In genomic region chr5:64518784-64519183, GRCh38 we compare ENCODE assay signal across 14 cellular contexts.
A peak's percentile ranks its signal among the peaks of the same experiment; 100 is the strongest.
DNase-seq lines count a peak whose midpoint lies in the region; ATAC-seq lines count a peak whose summit lies in the region.
"Had no signal": no experiment of that assay in that cellular context is flagged by ENCODE, and none has a peak within 500 bp of the region (broad histone marks: within the 10 kb centered on the region; RNA-seq: fewer than 3 reads in every experiment).

No MANE protein-coding gene starts in this region.

- H3K9me3 Mint-ChIP-seq in activated naive CD8-positive, alpha-beta T cell treated with anti-CD3 and anti-CD28 coated beads, Interleukin-2, amount 50 U/mL, for 24 hours: no peaks in the 10 kb centered on the region
- H3K9me3 Mint-ChIP-seq: HFFc6 had no signal

- ATAC-seq in GM18870 (IDR thresholded peaks at IDR 0.05; ENCODE audit: unreplicated experiment) (peak; percentile 93), GM21529 (IDR thresholded peaks at IDR 0.05; ENCODE audit: unreplicated experiment) (peak; percentile 91), HG03039 (IDR thresholded peaks at IDR 0.05; ENCODE audit: unreplicated experiment) (peak; percentile 95), HG03097 (IDR thresholded peaks at IDR 0.05; ENCODE audit: low FRiP score, unreplicated experiment) (no peak)
- no peak for ATAC-seq in activated naive CD8-positive, alpha-beta T cell treated with anti-CD3 and anti-CD28 coated beads, Interleukin-2, amount 50 U/mL, for 24 hours
- ATAC-seq: activated CD8-positive, alpha-beta memory T cell treated with anti-CD3 and anti-CD28 coated beads, Interleukin-2, amount 10 ng/mL, durations not matched to agents 7 days and 5 days had no signal

- no peaks in the 10 kb centered on the region for H3K4me1 Mint-ChIP-seq in activated naive CD8-positive, alpha-beta T cell treated with anti-CD3 and anti-CD28 coated beads, Interleukin-2, amount 50 U/mL, for 24 hours
- H3K4me1 Mint-ChIP-seq: activated CD8-positive, alpha-beta memory T cell treated with anti-CD3 and anti-CD28 coated beads, Interleukin-2, amount 10 ng/mL, durations not matched to agents 7 days and 5 days had no signal

- no peaks in the 10 kb centered on the region for H3K27me3 Mint-ChIP-seq in activated naive CD8-positive, alpha-beta T cell treated with anti-CD3 and anti-CD28 coated beads, Interleukin-2, amount 50 U/mL, for 24 hours
- H3K27me3 Mint-ChIP-seq: activated CD8-positive, alpha-beta memory T cell treated with anti-CD3 and anti-CD28 coated beads, Interleukin-2, amount 10 ng/mL, durations not matched to agents 7 days and 5 days had no signal

- no peak overlapping the region for H3K27ac Mint-ChIP-seq in activated naive CD8-positive, alpha-beta T cell treated with anti-CD3 and anti-CD28 coated beads, Interleukin-2, amount 50 U/mL, for 24 hours
- H3K27ac Mint-ChIP-seq: activated CD8-positive, alpha-beta memory T cell treated with anti-CD3 and anti-CD28 coated beads, Interleukin-2, amount 10 ng/mL, durations not matched to agents 7 days and 5 days; HFFc6 had no signal

- H3K36me3 Mint-ChIP-seq in activated naive CD8-positive, alpha-beta T cell treated with anti-CD3 and anti-CD28 coated beads, Interleukin-2, amount 50 U/mL, for 24 hours (ENCODE audit: low read depth): no peaks in the 10 kb centered on the region
- H3K36me3 Mint-ChIP-seq: activated CD8-positive, alpha-beta memory T cell treated with anti-CD3 and anti-CD28 coated beads, Interleukin-2, amount 10 ng/mL, durations not matched to agents 7 days and 5 days had no signal

- no peak overlapping the region for H3K4me3 Mint-ChIP-seq in activated naive CD8-positive, alpha-beta T cell treated with anti-CD3 and anti-CD28 coated beads, Interleukin-2, amount 50 U/mL, for 24 hours
- H3K4me3 Mint-ChIP-seq: activated CD8-positive, alpha-beta memory T cell treated with anti-CD3 and anti-CD28 coated beads, Interleukin-2, amount 10 ng/mL, durations not matched to agents 7 days and 5 days; HFFc6 had no signal

- peak; percentile 5 for DNase-seq in OCI-M1 (lab: John Stamatoyannopoulos, UW)
- no peak for DNase-seq in NCI-H2196 treated with DMSO at 0.1 percent for 48 hours (lab: John Stamatoyannopoulos, UW; ENCODE audit: unreplicated experiment)
- DNase-seq in stimulated activated CD4-positive, alpha-beta T cell treated with anti-CD3 and anti-CD28 coated beads, Interleukin-1b, Interleukin-23, amount 100 ng/mL, for 48 hours: no peak
- DNase-seq in activated naive CD8-positive, alpha-beta T cell treated with anti-CD3 and anti-CD28 coated beads, Interleukin-2, amount 50 U/mL, for 24 hours: no peak
- DNase-seq: activated CD8-positive, alpha-beta memory T cell treated with anti-CD3 and anti-CD28 coated beads, Interleukin-2, amount 10 ng/mL, durations not matched to agents 7 days and 5 days; DMS79; HFFc6; IMR-90; Right ventricle myocardium superior; small intestine had no signal

Comparison
In these comparisons a context has a peak if more than half of its experiments do, and no peak if none do; other contexts are left out.
1. ATAC-seq: peak in GM18870 (single experiment), GM21529 (single experiment) and HG03039 (single experiment); none in activated naive CD8-positive, alpha-beta T cell treated with anti-CD3 and anti-CD28 coated beads, Interleukin-2, amount 50 U/mL, for 24 hours (single experiment) and HG03097 (single experiment).